Comparison of ENCODE assay signal across 8 cellular contexts in the genomic region with DNA sequence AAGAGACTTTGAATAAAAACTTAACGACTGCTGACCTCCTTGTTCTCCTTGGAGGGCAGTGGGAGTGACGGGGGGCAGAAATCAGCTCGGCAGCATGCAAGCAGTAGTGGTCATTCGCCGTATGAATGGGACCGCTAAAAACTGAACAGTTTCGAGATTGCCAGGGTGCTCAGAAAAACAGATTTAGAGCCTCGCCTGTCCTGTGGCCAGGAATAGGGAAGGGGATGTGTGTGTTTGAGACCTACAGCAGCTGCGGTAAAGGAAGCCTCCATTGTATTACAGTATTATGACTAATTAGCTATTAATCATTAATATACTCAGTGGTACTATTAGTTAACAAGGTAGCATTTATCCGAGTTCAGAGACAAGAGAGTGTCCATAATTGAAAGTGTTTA. TPM values are rescaled to one million over a fixed set of nuclear protein-coding genes. Genes with fewer than 3 reads are reported as not detected.
A peak's percentile ranks its signal among the peaks of the same experiment; 100 is the strongest.
DNase-seq lines count a peak whose midpoint lies in the region; ATAC-seq and TF ChIP-seq lines count a peak whose summit lies in the region.

No MANE protein-coding gene starts in this region.

- no peak for TF ChIP-seq CTCF in adrenal gland (IDR thresholded peaks at IDR 0.05)
- TF ChIP-seq CTCF in right lobe of liver (IDR thresholded peaks at IDR 0.05), result no peak
- TF ChIP-seq CTCF in transverse colon (IDR thresholded peaks at IDR 0.05), result no peak

- H3K4me3 Mint-ChIP-seq in activated T-cell treated with anti-CD3 and anti-CD28 coated beads, Interleukin-2, amount 50 U/mL, for 72 hours, result peak overlapping the region; percentile 68 to 92

- no peaks in the 10 kb centered on the region for H3K27me3 ChIP-seq in adrenal gland
- no peaks in the 10 kb centered on the region for H3K27me3 ChIP-seq in right lobe of liver
- no peaks in the 10 kb centered on the region for H3K27me3 ChIP-seq in transverse colon

- H3K9me3 ChIP-seq in adrenal gland (replicated peaks in 1 of 3) (no peaks in the 10 kb centered on the region), right lobe of liver (no peaks in the 10 kb centered on the region), transverse colon (no peaks in the 10 kb centered on the region)

- WGBS in adrenal gland, 4 donors, result 11 to 15% (median 12%) methylated on average over 10 of the region's 10 CpGs
- WGBS in right lobe of liver (ENCODE audit: insufficient coverage, low coverage, low lambda C conversion rate, missing lambda C conversion rate), result 15% methylated on average over 10 of the region's 10 CpGs
- 14 to 15% methylated on average over 4 to 10 of the region's 10 CpGs for WGBS in transverse colon (ENCODE audit: low coverage in 1 of 2), 2 donors

- peaks cover 51% of the 10 kb centered on the region for H3K4me1 Mint-ChIP-seq in activated T-cell treated with anti-CD3 and anti-CD28 coated beads, Interleukin-2, amount 50 U/mL, for 72 hours (ENCODE audit: low read depth)

- DNase-seq in activated T-cell treated with anti-CD3 and anti-CD28 coated beads, Interleukin-2, amount 50 U/mL, for 72 hours, result no peak
- DNase-seq in activated T-cell treated with anti-CD3 and anti-CD28 coated beads, Interleukin-2, amount 50 U/mL, for 48 hours, result no peak
- no peak for DNase-seq in adrenal gland
- DNase-seq in right lobe of liver, result no peak
- no peak for DNase-seq in transverse colon
- DNase-seq in cerebellar nuclear complex (lab: John Stamatoyannopoulos, UW), result no peak

- in situ Hi-C loops in transverse colon (cut with MboI; ENCODE audit: low pct_ligation_motif_present in 1 of 4, low pct_unique_long_range_greater_than_20kb in 1 of 4, low sequenced_read_pairs in 3 of 4), result no loop called here

- H3K36me3 Mint-ChIP-seq in activated T-cell treated with anti-CD3 and anti-CD28 coated beads, Interleukin-2, amount 50 U/mL, for 72 hours (ENCODE audit: insufficient read depth in 2 of 2), result peaks cover 4 to 5% of the 10 kb centered on the region in 2 donors

- intact Hi-C loops in adrenal gland (cut with DNase I), result no loop called here
- intact Hi-C loops in right lobe of liver (cut with DNase I), result no loop called here
- intact Hi-C loops in transverse colon (cut with DNase I; ENCODE audit: low total_unique reads), result no loop called here

- peak overlapping the region in 2 of 4 donors; percentile 46 to 98 for H3K4me3 ChIP-seq in adrenal gland
- H3K4me3 ChIP-seq in right lobe of liver, result peak overlapping the region; percentile 85 to 97 (median 88)
- peak overlapping the region; percentile 21 to 92 (median 79) for H3K4me3 ChIP-seq in transverse colon

- H3K36me3 ChIP-seq in adrenal gland (replicated peaks in 1 of 2) (no peaks in the 10 kb centered on the region), right lobe of liver (no peaks in the 10 kb centered on the region), transverse colon (no peaks in the 10 kb centered on the region)

- peaks cover 7% of the 10 kb centered on the region for H3K27me3 Mint-ChIP-seq in activated T-cell treated with anti-CD3 and anti-CD28 coated beads, Interleukin-2, amount 50 U/mL, for 72 hours (ENCODE audit: low read depth)

- TF ChIP-seq EP300 in transverse colon (IDR thresholded peaks at IDR 0.05; ENCODE audit: low read depth), result no peak

- H3K27ac ChIP-seq in adrenal gland (peak overlapping the region; percentile 18 to 99 (median 90)), right lobe of liver (peak overlapping the region; percentile 56 to 92 (median 90)), transverse colon (peak overlapping the region; percentile 92 to 98 (median 98))

- no peak for TF ChIP-seq POLR2A in adrenal gland (IDR thresholded peaks at IDR 0.05)
- no peak for TF ChIP-seq POLR2A in right lobe of liver (IDR thresholded peaks at IDR 0.05)
- TF ChIP-seq POLR2A in transverse colon (IDR thresholded peaks at IDR 0.05), result no peak

- no peak for ATAC-seq in activated T-cell treated with anti-CD3 and anti-CD28 coated beads, Interleukin-2, amount 50 U/mL, for 72 hours (replicated peaks in 1 of 2)
- ATAC-seq in right lobe of liver, result no peak
- no peak for ATAC-seq in HG02852 (IDR thresholded peaks at IDR 0.05; ENCODE audit: unreplicated experiment)
- ATAC-seq in HG03025 (IDR thresholded peaks at IDR 0.05; ENCODE audit: low FRiP score, unreplicated experiment), result no peak

- H3K4me1 ChIP-seq in adrenal gland (replicated peaks in 1 of 2) (peaks cover 6 to 33% of the 10 kb centered on the region in 2 donors), right lobe of liver (peaks cover 0 to 24% (median 11%) of the 10 kb centered on the region in 4 donors), transverse colon (peaks cover 18 to 39% (median 23%) of the 10 kb centered on the region in 4 donors)

- peak overlapping the region; percentile 43 for H3K27ac Mint-ChIP-seq in activated T-cell treated with anti-CD3 and anti-CD28 coated beads, Interleukin-2, amount 50 U/mL, for 72 hours

- no peaks in the 10 kb centered on the region for H3K9me3 Mint-ChIP-seq in activated T-cell treated with anti-CD3 and anti-CD28 coated beads, Interleukin-2, amount 50 U/mL, for 72 hours

RNA-seq across cellular contexts. Expression of a gene that starts 0.7 kb away (rescaled TPM):
- 10 to 100 TPM in 1 of 2 donors, 1 to 10 TPM in 1; 8.3 to 13.2 TPM for total RNA-seq in activated T-cell treated with anti-CD3 and anti-CD28 coated beads, Interleukin-2, amount 50 U/mL, for 72 hours
- total RNA-seq in adrenal gland, result 10 to 100 TPM; 39.1 to 58.7 (median 48.1) TPM
- polyA plus RNA-seq in adrenal gland, result 10 to 100 TPM; 22.7 to 52.8 (median 39.3) TPM
- total RNA-seq in right lobe of liver, result 10 to 100 TPM; 16.9 to 36.8 (median 24.3) TPM
- total RNA-seq in transverse colon, result 10 to 100 TPM; 25.8 to 55.6 (median 50.2) TPM

RNA-seq across cellular contexts. Expression of a gene that starts 52.0 kb away (rescaled TPM):
- total RNA-seq in activated T-cell treated with anti-CD3 and anti-CD28 coated beads, Interleukin-2, amount 50 U/mL, for 72 hours, result 100 to 1,000 TPM in 1 of 2 donors, 10 to 100 TPM in 1; 91.4 to 119 TPM
- total RNA-seq in adrenal gland (100 to 1,000 TPM in 6 of 8 donors, 10 to 100 TPM in 2; 80.7 to 183 (median 123) TPM), right lobe of liver (100 to 1,000 TPM in 5 of 6 experiments, 10 to 100 TPM in 1; 88.5 to 131 (median 102) TPM), transverse colon (100 to 1,000 TPM in 1 of 4 donors, 10 to 100 TPM in 3; 40.8 to 114 (median 74.4) TPM)
- polyA plus RNA-seq in adrenal gland, result 100 to 1,000 TPM in 2 of 3 donors, 10 to 100 TPM in 1; 66.4 to 222 (median 101) TPM
